17 cellular contexts compared by ENCODE assay signal in genomic region chr7:41238851-41239331, GRCh38.
DNase-seq lines count a peak whose midpoint lies in the region; ATAC-seq, FAIRE-seq and TF ChIP-seq lines count a peak whose summit lies in the region.
"Had no signal": no experiment of that assay in that cellular context is flagged by ENCODE, and none has a peak within 500 bp of the region (broad histone marks: within the 10 kb centered on the region; RNA-seq: fewer than 3 reads in every experiment).

No MANE protein-coding gene starts in this region.

- no peak for FAIRE-seq in K562 (lab: Jason Lieb, UNC)
- peak; percentile 71 for FAIRE-seq in keratinocyte (lab: Jason Lieb, UNC)
- FAIRE-seq in GM12892 (lab: Jason Lieb, UNC): no peak
- FAIRE-seq: frontal cortex had no signal

- BruUV-seq in K562 (replicated peaks; lab: Mats Ljungman, UMichigan): no TSS peak

- no peak for TF ChIP-seq EP300 in K562 (IDR thresholded peaks at IDR 0.05; ENCODE audit: low read length)

- H3K9ac ChIP-seq in K562 (ENCODE audit: insufficient read depth in 1 of 2, low read depth in 2 of 2, low read length in 2 of 2): no peak overlapping the region
- H3K9ac ChIP-seq in keratinocyte (ENCODE audit: control insufficient read depth, extremely low read depth, insufficient read depth, low read length): no peak overlapping the region

- H3K4me3 ChIP-seq in BJ (ENCODE audit: low read depth, low read length) (no peak overlapping the region), K562 (no peak overlapping the region), keratinocyte (ENCODE audit: control insufficient read depth in 2 of 3, extremely low read depth in 1 of 3, insufficient read depth in 2 of 3, low read depth in 1 of 3, low read length in 3 of 3) (no peak overlapping the region)

- no peak for TF ChIP-seq RAD21 in K562 (CRISPR knock-in tag; conservative IDR thresholded peaks at IDR 0.05 in 1 of 2, IDR thresholded peaks at IDR 0.05 in 1 of 2)

- peak; percentile 56 for DNase-seq in BJ (ENCODE audit: low read depth)
- DNase-seq in HT1080 (ENCODE audit: low read depth): peak; percentile 87
- DNase-seq in K562 (ENCODE audit: extremely low read depth in 1 of 4, low spot score in 3 of 4): no peak
- peak; percentile 69 for DNase-seq in keratinocyte (ENCODE audit: low read depth, low spot score)
- DNase-seq in GM12892 (ENCODE audit: insufficient read length): no peak
- DNase-seq in SHP77 (lab: John Stamatoyannopoulos, UW): no peak
- DNase-seq in SKM-1 (lab: John Stamatoyannopoulos, UW; ENCODE audit: unreplicated experiment): no peak
- DNase-seq in NCI-H1694 (lab: John Stamatoyannopoulos, UW): no peak
- DNase-seq: activated CD4-positive, alpha-beta T cell treated with anti-CD3 and anti-CD28 coated beads for 48 hours; activated naive CD4-positive, alpha-beta T cell treated with anti-CD3 and anti-CD28 coated beads, Interleukin-2, amount 50 U/mL, for 16 hours; DMS 273 treated with DMSO at 0.1 percent for 48 hours; NCI-H1048; Right ventricle myocardium superior; stimulated activated CD4-positive, alpha-beta T cell treated with anti-CD3 and anti-CD28 coated beads, Interleukin-1b, Interleukin-23, amount 100 ng/mL, for 48 hours; substantia nigra; T-helper 9 cell had no signal

- CTCF ChIA-PET in BJ (lab: Yijun Ruan, JAX) (interaction anchor here (1.0 kb wide), 1 partner anchor 18 kb away, joined by 3 read pairs; no protein-coding TSS in a partner anchor), K562 (lab: Yijun Ruan, JAX; ENCODE audit: low intra/inter-chr PET ratio) (no interaction called here)

- dilution Hi-C loops in keratinocyte (cut with MboI; ENCODE audit: extremely low pct_ligation_motif_present, low sequenced_read_pairs): no loop called here

- H4K20me1 ChIP-seq in K562 (replicated peaks; ENCODE audit: control insufficient read depth, insufficient read depth, low read length) (no peaks in the 10 kb centered on the region), keratinocyte (ENCODE audit: control insufficient read depth, extremely low read depth, insufficient read depth, low read length) (no peaks in the 10 kb centered on the region)

- H2AFZ ChIP-seq in K562 (ENCODE audit: low read depth, low read length) (no peak overlapping the region), keratinocyte (ENCODE audit: control insufficient read depth, low read length) (peak overlapping the region; percentile 44)

- H3K27me3 ChIP-seq in BJ (ENCODE audit: control insufficient read depth, insufficient read depth, low read length): no peaks in the 10 kb centered on the region
- no peaks in the 10 kb centered on the region for H3K27me3 ChIP-seq in K562 (ENCODE audit: control insufficient read depth in 2 of 2, insufficient read depth in 2 of 2, low read length in 2 of 2)
- no peaks in the 10 kb centered on the region for H3K27me3 ChIP-seq in keratinocyte (ENCODE audit: control insufficient read depth, extremely low read depth, insufficient read depth, low read length)

- in situ Hi-C loops in K562 (cut with MboI): no loop called here

- no peak overlapping the region for H3K4me2 ChIP-seq in K562 (ENCODE audit: insufficient read depth, low read length)
- peak overlapping the region; percentile 14 for H3K4me2 ChIP-seq in keratinocyte (ENCODE audit: control insufficient read depth, extremely low read depth, insufficient read depth, low read depth, low read length)

- H3K36me3 ChIP-seq in BJ (ENCODE audit: control insufficient read depth, insufficient read depth, low read length) (no peaks in the 10 kb centered on the region), K562 (ENCODE audit: control insufficient read depth, insufficient read depth, low read length) (no peaks in the 10 kb centered on the region), keratinocyte (ENCODE audit: control insufficient read depth in 2 of 2, extremely low read depth in 1 of 2, insufficient read depth in 2 of 2, low read length in 2 of 2) (no peaks in the 10 kb centered on the region)

- ATAC-seq in K562: no peak

- H3K9me3 ChIP-seq in K562 (replicated peaks; ENCODE audit: control insufficient read depth, insufficient read depth, low read depth, low read length): no peaks in the 10 kb centered on the region
- no peaks in the 10 kb centered on the region for H3K9me3 ChIP-seq in keratinocyte (ENCODE audit: control insufficient read depth, low read depth, low read length)

- no peaks in the 10 kb centered on the region for H3K9me1 ChIP-seq in K562 (ENCODE audit: control insufficient read depth, insufficient read depth, low read length)
- no peaks in the 10 kb centered on the region for H3K9me1 ChIP-seq in keratinocyte (ENCODE audit: control insufficient read depth, extremely low read depth, insufficient read depth, low read length)

- H3K27ac ChIP-seq in K562 (ENCODE audit: extremely low read depth, low read depth, low read length) (no peak overlapping the region), keratinocyte (ENCODE audit: control insufficient read depth, insufficient read depth, low read length) (peak overlapping the region; percentile 81)

- H3K4me1 ChIP-seq in K562 (replicated peaks in 1 of 2; ENCODE audit: control insufficient read depth in 2 of 2, insufficient read depth in 2 of 2, low read length in 2 of 2) (no peaks in the 10 kb centered on the region), keratinocyte (ENCODE audit: control insufficient read depth, extremely low read depth, insufficient read depth, low read length) (peaks cover 22% of the 10 kb centered on the region)

- TF ChIP-seq CTCF in BJ (IDR thresholded peaks at IDR 0.05; ENCODE audit: insufficient read depth, low read depth, low read length) (no peak), K562 (IDR thresholded peaks at IDR 0.05 in 2 of 3, conservative IDR thresholded peaks at IDR 0.05 in 1 of 3; ENCODE audit: insufficient read depth in 2 of 3, low read depth in 1 of 3, low read length in 3 of 3) (no peak), keratinocyte (optimal IDR thresholded peaks at IDR 0.05 in 1 of 3, IDR thresholded peaks at IDR 0.05 in 1 of 3, conservative IDR thresholded peaks at IDR 0.05 in 1 of 3; ENCODE audit: extremely low read depth in 1 of 3, insufficient read depth in 2 of 3, low read length in 3 of 3) (no peak)

- 0% methylated on average over 1 of the region's 1 CpG for WGBS in K562 (ENCODE audit: insufficient coverage, low coverage, missing lambda C conversion rate)

- TF ChIP-seq POLR2A in K562 (conservative IDR thresholded peaks at IDR 0.05) (no peak), GM12892 (IDR thresholded peaks at IDR 0.05; ENCODE audit: low read depth, low read length) (no peak)

- no peaks in the 10 kb centered on the region for H3K79me2 ChIP-seq in K562 (ENCODE audit: control insufficient read depth, insufficient read depth, low read length)
- H3K79me2 ChIP-seq in keratinocyte (ENCODE audit: control insufficient read depth, insufficient read depth, low read length): no peaks in the 10 kb centered on the region

- intact Hi-C loops in K562 (cut with micrococcal nuclease): no loop called here

- POLR2A ChIA-PET in BJ (lab: Charles Lee) (no interaction called here), K562 (lab: Yijun Ruan, JAX) (no interaction called here)

TF ChIP-seq in K562, 482 proteins besides CTCF, POLR2A, EP300 and RAD21 (continues in another document):
- peak; percentile 47; the same call in 1 of the 2 replicates for TF ChIP-seq C11orf30 (IDR thresholded peaks at IDR 0.05; ENCODE audit: low read depth)

Comparison
In these comparisons a context has a peak if more than half of its experiments do, and no peak if none do; other contexts are left out.
1. DNase-seq: peak in BJ (single experiment), HT1080 (single experiment) and keratinocyte (single experiment); none in K562 (0 of 4), GM12892 (single experiment), SHP77 (0 of 2), SKM-1 (single experiment) and NCI-H1694 (single experiment).